In the genomic region with DNA sequence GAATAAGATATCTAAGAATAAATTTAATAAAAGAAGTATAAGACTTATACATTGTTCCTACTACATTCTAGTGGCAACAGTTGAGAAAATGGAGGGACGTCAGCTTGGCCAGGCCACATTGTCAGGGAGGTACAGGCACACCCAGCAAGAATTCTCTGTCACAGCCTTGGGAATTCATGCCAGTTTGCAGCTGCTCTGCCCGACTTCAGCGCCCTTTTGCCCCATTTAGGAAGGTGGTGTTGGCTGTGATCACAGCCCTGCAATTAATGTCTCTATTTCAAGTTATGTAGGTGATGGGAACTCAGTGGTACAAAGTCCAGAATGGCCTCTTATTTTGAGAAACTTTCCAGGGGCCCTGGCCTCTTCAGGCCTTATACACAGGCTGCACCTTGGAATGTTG, we compare ENCODE assay signal across 1 cellular context.
TF ChIP-seq lines count a peak whose summit lies in the region.

No MANE protein-coding gene starts in this region.

TF ChIP-seq in H1, 55 proteins besides CTCF, POLR2A, EP300 and RAD21:
- TF ChIP-seq CBX5 (IDR thresholded peaks at IDR 0.05; ENCODE audit: low read depth, low read length) (no peak), SIRT6 (IDR thresholded peaks at IDR 0.05; ENCODE audit: low read length) (no peak), POU5F1 (IDR thresholded peaks at IDR 0.05; ENCODE audit: low read depth, low read length) (no peak), NRF1 (IDR thresholded peaks at IDR 0.05; ENCODE audit: low read depth, low read length) (no peak), YY1 (IDR thresholded peaks at IDR 0.05; ENCODE audit: low read depth, low read length) (no peak), KDM4A (IDR thresholded peaks at IDR 0.05; ENCODE audit: low read depth, low read length, severe bottlenecking) (no peak), RXRA (IDR thresholded peaks at IDR 0.05; ENCODE audit: insufficient read depth, low read depth, low read length) (no peak), E2F6 (IDR thresholded peaks at IDR 0.05) (no peak), KDM5A (IDR thresholded peaks at IDR 0.05; ENCODE audit: low read length) (no peak), CTBP2 (IDR thresholded peaks at IDR 0.05; ENCODE audit: borderline replicate concordance, insufficient read depth, insufficient read length, low read length) (no peak), TEAD4 (IDR thresholded peaks at IDR 0.05; ENCODE audit: low read depth, low read length) (no peak), HDAC6 (IDR thresholded peaks at IDR 0.05; ENCODE audit: low read depth, low read length) (no peak), CREB1 (IDR thresholded peaks at IDR 0.05) (no peak), SIN3A (conservative IDR thresholded peaks at IDR 0.05 in 1 of 2, IDR thresholded peaks at IDR 0.05 in 1 of 2; ENCODE audit: low read depth in 1 of 2, low read length in 2 of 2) (no peak), TAF7 (optimal IDR thresholded peaks at IDR 0.05; ENCODE audit: borderline replicate concordance, low read depth, low read length) (no peak), BCL11A (IDR thresholded peaks at IDR 0.05; ENCODE audit: low read depth in 2 of 2, low read length in 2 of 2) (no peak), MAX (IDR thresholded peaks at IDR 0.05) (no peak), KDM1A (IDR thresholded peaks at IDR 0.05; ENCODE audit: borderline replicate concordance, low read length) (no peak), JUND (IDR thresholded peaks at IDR 0.05; ENCODE audit: low read length) (no peak)
- TF ChIP-seq, protein P1, sequence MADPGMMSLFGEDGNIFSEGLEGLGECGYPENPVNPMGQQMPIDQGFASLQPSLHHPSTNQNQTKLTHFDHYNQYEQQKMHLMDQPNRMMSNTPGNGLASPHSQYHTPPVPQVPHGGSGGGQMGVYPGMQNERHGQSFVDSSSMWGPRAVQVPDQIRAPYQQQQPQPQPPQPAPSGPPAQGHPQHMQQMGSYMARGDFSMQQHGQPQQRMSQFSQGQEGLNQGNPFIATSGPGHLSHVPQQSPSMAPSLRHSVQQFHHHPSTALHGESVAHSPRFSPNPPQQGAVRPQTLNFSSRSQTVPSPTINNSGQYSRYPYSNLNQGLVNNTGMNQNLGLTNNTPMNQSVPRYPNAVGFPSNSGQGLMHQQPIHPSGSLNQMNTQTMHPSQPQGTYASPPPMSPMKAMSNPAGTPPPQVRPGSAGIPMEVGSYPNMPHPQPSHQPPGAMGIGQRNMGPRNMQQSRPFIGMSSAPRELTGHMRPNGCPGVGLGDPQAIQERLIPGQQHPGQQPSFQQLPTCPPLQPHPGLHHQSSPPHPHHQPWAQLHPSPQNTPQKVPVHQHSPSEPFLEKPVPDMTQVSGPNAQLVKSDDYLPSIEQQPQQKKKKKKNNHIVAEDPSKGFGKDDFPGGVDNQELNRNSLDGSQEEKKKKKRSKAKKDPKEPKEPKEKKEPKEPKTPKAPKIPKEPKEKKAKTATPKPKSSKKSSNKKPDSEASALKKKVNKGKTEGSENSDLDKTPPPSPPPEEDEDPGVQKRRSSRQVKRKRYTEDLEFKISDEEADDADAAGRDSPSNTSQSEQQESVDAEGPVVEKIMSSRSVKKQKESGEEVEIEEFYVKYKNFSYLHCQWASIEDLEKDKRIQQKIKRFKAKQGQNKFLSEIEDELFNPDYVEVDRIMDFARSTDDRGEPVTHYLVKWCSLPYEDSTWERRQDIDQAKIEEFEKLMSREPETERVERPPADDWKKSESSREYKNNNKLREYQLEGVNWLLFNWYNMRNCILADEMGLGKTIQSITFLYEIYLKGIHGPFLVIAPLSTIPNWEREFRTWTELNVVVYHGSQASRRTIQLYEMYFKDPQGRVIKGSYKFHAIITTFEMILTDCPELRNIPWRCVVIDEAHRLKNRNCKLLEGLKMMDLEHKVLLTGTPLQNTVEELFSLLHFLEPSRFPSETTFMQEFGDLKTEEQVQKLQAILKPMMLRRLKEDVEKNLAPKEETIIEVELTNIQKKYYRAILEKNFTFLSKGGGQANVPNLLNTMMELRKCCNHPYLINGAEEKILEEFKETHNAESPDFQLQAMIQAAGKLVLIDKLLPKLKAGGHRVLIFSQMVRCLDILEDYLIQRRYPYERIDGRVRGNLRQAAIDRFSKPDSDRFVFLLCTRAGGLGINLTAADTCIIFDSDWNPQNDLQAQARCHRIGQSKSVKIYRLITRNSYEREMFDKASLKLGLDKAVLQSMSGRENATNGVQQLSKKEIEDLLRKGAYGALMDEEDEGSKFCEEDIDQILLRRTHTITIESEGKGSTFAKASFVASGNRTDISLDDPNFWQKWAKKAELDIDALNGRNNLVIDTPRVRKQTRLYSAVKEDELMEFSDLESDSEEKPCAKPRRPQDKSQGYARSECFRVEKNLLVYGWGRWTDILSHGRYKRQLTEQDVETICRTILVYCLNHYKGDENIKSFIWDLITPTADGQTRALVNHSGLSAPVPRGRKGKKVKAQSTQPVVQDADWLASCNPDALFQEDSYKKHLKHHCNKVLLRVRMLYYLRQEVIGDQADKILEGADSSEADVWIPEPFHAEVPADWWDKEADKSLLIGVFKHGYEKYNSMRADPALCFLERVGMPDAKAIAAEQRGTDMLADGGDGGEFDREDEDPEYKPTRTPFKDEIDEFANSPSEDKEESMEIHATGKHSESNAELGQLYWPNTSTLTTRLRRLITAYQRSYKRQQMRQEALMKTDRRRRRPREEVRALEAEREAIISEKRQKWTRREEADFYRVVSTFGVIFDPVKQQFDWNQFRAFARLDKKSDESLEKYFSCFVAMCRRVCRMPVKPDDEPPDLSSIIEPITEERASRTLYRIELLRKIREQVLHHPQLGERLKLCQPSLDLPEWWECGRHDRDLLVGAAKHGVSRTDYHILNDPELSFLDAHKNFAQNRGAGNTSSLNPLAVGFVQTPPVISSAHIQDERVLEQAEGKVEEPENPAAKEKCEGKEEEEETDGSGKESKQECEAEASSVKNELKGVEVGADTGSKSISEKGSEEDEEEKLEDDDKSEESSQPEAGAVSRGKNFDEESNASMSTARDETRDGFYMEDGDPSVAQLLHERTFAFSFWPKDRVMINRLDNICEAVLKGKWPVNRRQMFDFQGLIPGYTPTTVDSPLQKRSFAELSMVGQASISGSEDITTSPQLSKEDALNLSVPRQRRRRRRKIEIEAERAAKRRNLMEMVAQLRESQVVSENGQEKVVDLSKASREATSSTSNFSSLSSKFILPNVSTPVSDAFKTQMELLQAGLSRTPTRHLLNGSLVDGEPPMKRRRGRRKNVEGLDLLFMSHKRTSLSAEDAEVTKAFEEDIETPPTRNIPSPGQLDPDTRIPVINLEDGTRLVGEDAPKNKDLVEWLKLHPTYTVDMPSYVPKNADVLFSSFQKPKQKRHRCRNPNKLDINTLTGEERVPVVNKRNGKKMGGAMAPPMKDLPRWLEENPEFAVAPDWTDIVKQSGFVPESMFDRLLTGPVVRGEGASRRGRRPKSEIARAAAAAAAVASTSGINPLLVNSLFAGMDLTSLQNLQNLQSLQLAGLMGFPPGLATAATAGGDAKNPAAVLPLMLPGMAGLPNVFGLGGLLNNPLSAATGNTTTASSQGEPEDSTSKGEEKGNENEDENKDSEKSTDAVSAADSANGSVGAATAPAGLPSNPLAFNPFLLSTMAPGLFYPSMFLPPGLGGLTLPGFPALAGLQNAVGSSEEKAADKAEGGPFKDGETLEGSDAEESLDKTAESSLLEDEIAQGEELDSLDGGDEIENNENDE (IDR thresholded peaks at IDR 0.05; ENCODE audit: insufficient replicate concordance, low read length) = no peak
